4 cellular contexts compared by ENCODE assay signal in the genomic region with DNA sequence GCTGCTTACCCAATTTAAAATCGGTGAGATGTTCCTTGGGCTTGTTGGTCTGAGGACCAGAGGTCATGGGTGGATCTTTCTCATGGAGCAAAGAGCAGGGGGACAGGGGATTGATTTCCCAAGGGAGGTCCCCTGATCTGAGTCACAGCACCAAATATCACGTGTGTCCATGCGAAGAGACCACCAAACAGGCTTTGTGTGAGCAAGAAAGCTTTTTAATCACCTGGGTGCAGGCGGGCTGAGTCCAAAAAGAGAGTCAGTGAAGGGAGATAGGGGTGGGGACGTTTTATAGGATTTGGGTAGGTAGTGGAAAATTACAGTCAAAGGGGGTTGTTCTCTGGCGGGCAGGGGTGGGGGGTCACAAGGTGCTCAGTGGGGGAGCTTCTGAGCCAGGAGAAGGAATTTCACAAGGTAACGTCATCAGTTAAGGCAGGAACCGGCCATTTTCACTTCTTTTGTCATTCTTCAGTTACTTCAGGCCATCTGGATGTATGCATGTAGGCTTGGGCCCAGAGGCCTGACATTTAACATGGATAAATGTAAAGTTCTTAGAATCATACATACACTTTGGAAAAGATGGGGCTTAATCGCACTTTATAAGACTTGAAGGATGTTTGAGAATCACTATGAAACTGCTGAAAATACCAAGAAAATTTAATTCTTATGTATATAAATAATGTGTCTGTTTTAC. TPM values are rescaled to one million over a fixed set of nuclear protein-coding genes. Genes with fewer than 3 reads are reported as not detected.
"Had no signal": no experiment of that assay in that cellular context is flagged by ENCODE, and none has a peak within 500 bp of the region (broad histone marks: within the 10 kb centered on the region; RNA-seq: fewer than 3 reads in every experiment).

No MANE protein-coding gene starts in this region.

RNA-seq across cellular contexts. Expression of a gene that starts 18.8 kb away (rescaled TPM):
- total RNA-seq: K562, M059J, SJSA1 had no signal
- polyA plus RNA-seq: IgD-negative memory B cell, K562 had no signal

RNA-seq across cellular contexts. Expression of a gene that starts 19.9 kb away (rescaled TPM):
- total RNA-seq: M059J, SJSA1 had no signal
- polyA plus RNA-seq: K562 had no signal
